Comparison of ENCODE assay signal across 31 cellular contexts in the genomic region with DNA sequence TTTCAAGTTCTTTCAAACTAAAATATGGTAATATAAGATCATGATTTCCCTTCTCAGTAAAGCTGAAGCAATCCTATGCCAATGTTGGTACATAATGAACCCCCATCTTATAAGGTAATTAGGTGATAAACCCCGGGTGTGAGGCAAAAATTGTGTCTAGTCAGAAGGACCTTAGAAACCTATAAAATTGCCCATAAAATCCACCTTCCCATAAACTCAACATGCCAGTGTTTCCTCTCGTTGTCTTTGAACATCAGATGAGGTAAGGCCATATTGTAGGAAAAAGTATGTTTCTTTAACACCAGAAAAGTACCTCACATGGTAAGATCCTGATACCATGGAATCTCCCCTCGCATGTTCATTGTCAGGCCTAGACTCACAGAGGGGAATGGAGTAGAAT. TPM values are rescaled to one million over a fixed set of nuclear protein-coding genes. Genes with fewer than 3 reads are reported as not detected.
"Had no signal": no experiment of that assay in that cellular context is flagged by ENCODE, and none has a peak within 500 bp of the region (broad histone marks: within the 10 kb centered on the region; RNA-seq: fewer than 3 reads in every experiment).

No MANE protein-coding gene starts in this region.

- H3K4me1 Mint-ChIP-seq: naive thymus-derived CD8-positive, alpha-beta T cell; stimulated activated memory B cell treated with anti-CD40 and anti-IgM and Interleukin-4, amounts not matched to agents 10 μg/mL and 1 μg/mL and 100 μg/mL, for 72 hours; stimulated activated naive CD8-positive, alpha-beta T cell treated with anti-CD3 and anti-CD28 coated beads, Interleukin-15, amount 100 ng/mL, for 72 hours had no signal

- H3K79me2 ChIP-seq: hepatocyte, parathyroid adenoma had no signal

- H2AFZ ChIP-seq: hepatocyte, neural progenitor cell, parathyroid adenoma had no signal

- H3K36me3 ChIP-seq: heart right ventricle, left ventricle myocardium inferior, neural progenitor cell, neutrophil, right atrium auricular region, right lobe of liver, thyroid gland, transverse colon, upper lobe of left lung, vagina had no signal

- H3K4me2 ChIP-seq: hepatocyte, smooth muscle cell had no signal

- H3K9me3 ChIP-seq: heart right ventricle, left ventricle myocardium inferior, neutrophil, psoas muscle, right atrium auricular region, right lobe of liver, testis, thyroid gland, transverse colon, upper lobe of left lung, vagina had no signal

- FAIRE-seq: keratinocyte had no signal

- H3K36me3 Mint-ChIP-seq: naive thymus-derived CD8-positive, alpha-beta T cell; neural progenitor cell; stimulated activated memory B cell treated with anti-CD40 and anti-IgM and Interleukin-4, amounts not matched to agents 10 μg/mL and 1 μg/mL and 100 μg/mL, for 72 hours had no signal

- H3K9ac ChIP-seq: neural progenitor cell, parathyroid adenoma had no signal

- H3K27ac Mint-ChIP-seq: naive thymus-derived CD8-positive, alpha-beta T cell; nephron progenitor cell; neural progenitor cell; stimulated activated memory B cell treated with anti-CD40 and anti-IgM and Interleukin-4, amounts not matched to agents 10 μg/mL and 1 μg/mL and 100 μg/mL, for 72 hours; stimulated activated naive CD8-positive, alpha-beta T cell treated with anti-CD3 and anti-CD28 coated beads, Interleukin-15, amount 100 ng/mL, for 72 hours had no signal

- H3K4me3 Mint-ChIP-seq: naive thymus-derived CD8-positive, alpha-beta T cell; nephron progenitor cell; neural progenitor cell; stimulated activated memory B cell treated with anti-CD40 and anti-IgM and Interleukin-4, amounts not matched to agents 10 μg/mL and 1 μg/mL and 100 μg/mL, for 72 hours; stimulated activated naive CD8-positive, alpha-beta T cell treated with anti-CD3 and anti-CD28 coated beads, Interleukin-15, amount 100 ng/mL, for 72 hours had no signal

- DNase-seq: heart right ventricle; kidney glomerular epithelial cell; left ventricle myocardium inferior; mesendoderm; midbrain; naive thymus-derived CD8-positive, alpha-beta T cell; nephron progenitor cell; occipital lobe; psoas muscle; right lobe of liver; stimulated activated CD4-positive, alpha-beta T cell treated with anti-CD3 and anti-CD28 coated beads, Interleukin-1b, Interleukin-23, amount 100 ng/mL, for 48 hours; stimulated activated CD4-positive, alpha-beta T cell treated with anti-CD3 and anti-CD28 coated beads, Interleukin-2, amount 100 ng/mL, for 48 hours; stimulated activated CD4-positive, alpha-beta T cell treated with anti-CD3 and anti-CD28 coated beads, Interleukin-4, amount 100 ng/mL, for 4 hours; stimulated activated CD8-positive, alpha-beta memory T cell treated with anti-CD3 and anti-CD28 coated beads, Interleukin-4, amount 100 ng/mL, for 48 hours; stimulated activated naive CD4-positive, alpha-beta T cell treated with Interleukin-2 at 50 U/mL for 16 hours; stimulated activated naive CD8-positive, alpha-beta T cell treated with anti-CD3 and anti-CD28 coated beads, Interleukin-15, amount 100 ng/mL, for 72 hours; substantia nigra; testis; thyroid gland; transverse colon; upper lobe of left lung had no signal

- H3K27me3 ChIP-seq: heart right ventricle, hepatocyte, neural progenitor cell, neutrophil, right atrium auricular region, right lobe of liver, testis, thyroid gland, transverse colon, upper lobe of left lung, vagina had no signal

- ATAC-seq: heart right ventricle; naive thymus-derived CD8-positive, alpha-beta T cell; psoas muscle; right lobe of liver; stimulated activated memory B cell treated with anti-CD40 and anti-IgM and Interleukin-4, amounts not matched to agents 10 μg/mL and 1 μg/mL and 100 μg/mL, for 72 hours; stimulated activated naive CD8-positive, alpha-beta T cell treated with anti-CD3 and anti-CD28 coated beads, Interleukin-15, amount 100 ng/mL, for 72 hours had no signal

- H3K27ac ChIP-seq: heart right ventricle, hepatocyte, left ventricle myocardium inferior, neural progenitor cell, neutrophil, parathyroid adenoma, psoas muscle, right atrium auricular region, right lobe of liver, testis, thyroid gland, transverse colon, upper lobe of left lung, vagina had no signal

- H3K27me3 Mint-ChIP-seq: stimulated activated memory B cell treated with anti-CD40 and anti-IgM and Interleukin-4, amounts not matched to agents 10 μg/mL and 1 μg/mL and 100 μg/mL, for 72 hours; stimulated activated naive CD8-positive, alpha-beta T cell treated with anti-CD3 and anti-CD28 coated beads, Interleukin-15, amount 100 ng/mL, for 72 hours had no signal

- H3K4me3 ChIP-seq: heart right ventricle, hepatocyte, left ventricle myocardium inferior, lung, neural progenitor cell, psoas muscle, right atrium auricular region, right lobe of liver, smooth muscle cell, testis, thyroid gland, transverse colon, upper lobe of left lung, vagina had no signal

- H3K9me3 Mint-ChIP-seq: nephron progenitor cell; neural progenitor cell; stimulated activated memory B cell treated with anti-CD40 and anti-IgM and Interleukin-4, amounts not matched to agents 10 μg/mL and 1 μg/mL and 100 μg/mL, for 72 hours; stimulated activated naive CD8-positive, alpha-beta T cell treated with anti-CD3 and anti-CD28 coated beads, Interleukin-15, amount 100 ng/mL, for 72 hours had no signal

- H3K4me1 ChIP-seq: heart right ventricle, left ventricle myocardium inferior, parathyroid adenoma, psoas muscle, right atrium auricular region, right lobe of liver, testis, thyroid gland had no signal

RNA-seq across cellular contexts. Expression of gene SNCAIP, which starts 43.3 kb away (rescaled TPM):
- total RNA-seq: naive thymus-derived CD8-positive, alpha-beta T cell had no signal
- polyA plus RNA-seq: keratinocyte; naive thymus-derived CD8-positive, alpha-beta T cell had no signal
